30 cellular contexts compared by ENCODE assay signal in the genomic region with DNA sequence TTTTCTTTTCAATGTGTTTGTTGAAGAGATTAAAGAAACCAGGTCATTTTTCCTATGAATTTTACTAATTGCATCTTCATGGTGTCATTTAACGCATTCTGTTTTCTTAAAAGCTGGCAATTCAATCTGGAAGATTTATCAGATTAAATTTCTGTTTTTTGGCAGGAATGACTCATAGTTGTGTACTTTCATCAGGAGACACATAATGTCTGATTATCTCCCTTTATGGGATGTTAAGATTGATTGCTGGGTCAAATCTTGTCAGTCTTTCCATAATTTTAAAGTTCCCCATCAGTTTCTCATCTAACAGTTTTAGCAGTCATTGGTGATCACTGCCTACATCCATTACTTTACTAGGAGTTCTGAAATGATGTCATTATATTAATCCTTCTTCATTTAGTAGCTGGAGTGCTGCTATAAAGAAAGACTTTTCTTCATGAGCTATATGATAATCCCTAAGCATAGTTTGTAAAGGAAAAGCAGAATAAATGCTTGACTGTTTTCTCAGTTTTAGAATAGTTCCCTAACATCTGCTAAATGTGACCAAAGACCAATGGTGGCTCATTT.
"Had no signal": no experiment of that assay in that cellular context is flagged by ENCODE, and none has a peak within 500 bp of the region (broad histone marks: within the 10 kb centered on the region; RNA-seq: fewer than 3 reads in every experiment).

No MANE protein-coding gene starts in this region.

- FAIRE-seq: colon, frontal cortex had no signal

- H3K36me3 ChIP-seq: adrenal gland, WERI-Rb-1 had no signal

- H3K27me3 ChIP-seq: adrenal gland, body of pancreas had no signal

- H3K4me3 ChIP-seq: adrenal gland, body of pancreas had no signal

- H3K27ac ChIP-seq: adrenal gland, body of pancreas, epithelial cell of prostate, WERI-Rb-1 had no signal

- H3K4me1 ChIP-seq: body of pancreas had no signal

- DNase-seq: activated B cell treated with CpG ODN at 0.5 μM for 24 hours; activated CD4-positive, alpha-beta T cell treated with anti-CD3 and anti-CD28 coated beads for 48 hours; activated CD4-positive, alpha-beta T cell treated with anti-CD3 and anti-CD28 coated beads, Interleukin-2, amount 50 U/mL, for 1 hour; activated CD4-positive, alpha-beta T cell treated with anti-CD3 and anti-CD28 coated beads, Interleukin-2, amount 50 U/mL, for 48 hours; activated CD8-positive, alpha-beta memory T cell treated with anti-CD3 and anti-CD28 coated beads for 24 hours; activated CD8-positive, alpha-beta T cell treated with anti-CD3 and anti-CD28 coated beads for 36 hours; activated effector memory CD4-positive, alpha-beta T cell treated with Interleukin-2 at 50 U/mL for 16 hours; activated gamma-delta T cell treated with Interleukin-2 at 50 U/mL for 16 hours; activated naive CD4-positive, alpha-beta T cell treated with anti-CD3 and anti-CD28 coated beads, Interleukin-2, amount 50 U/mL, for 16 hours; activated naive CD4-positive, alpha-beta T cell treated with Interleukin-2 at 50 U/mL for 16 hours; activated T-cell treated with anti-CD3 and anti-CD28 coated beads, Interleukin-2, amount 50 U/mL, for 4 hours; adrenal gland; amygdala; aorta; body of pancreas; caudate nucleus; cortex of kidney; dermis blood vessel endothelial cell; effector CD4-positive, alpha-beta T cell; effector memory CD8-positive, alpha-beta T cell; foreskin fibroblast; head of caudate nucleus; T-helper 17 cell; T1000; WERI-Rb-1 had no signal

- ATAC-seq: activated CD4-positive, CD25-positive, alpha-beta regulatory T cell treated with anti-CD3 and anti-CD28 coated beads, Interleukin-2, amount 50 U/mL, for 24 hours; activated CD8-positive, alpha-beta T cell treated with anti-CD3 and anti-CD28 coated beads for 36 hours; activated T-cell treated with anti-CD3 and anti-CD28 coated beads, Interleukin-2, amount 50 U/mL, for 4 hours; activated T-helper 17 cell treated with anti-CD3 and anti-CD28 coated beads, Interleukin-2, amount 50 U/mL, for 72 hours; body of pancreas; effector memory CD8-positive, alpha-beta T cell; T-helper 17 cell had no signal

- H3K9me3 ChIP-seq: adrenal gland, body of pancreas had no signal
